ENCODE assay signal across 19 cellular contexts in genomic region chr22:46783721-46784120, GRCh38. TPM values are rescaled to one million over a fixed set of nuclear protein-coding genes. Genes with fewer than 3 reads are reported as not detected.
DNase-seq lines count a peak whose midpoint lies in the region; ATAC-seq and TF ChIP-seq lines count a peak whose summit lies in the region.
"Had no signal": no experiment of that assay in that cellular context is flagged by ENCODE, and none has a peak within 500 bp of the region (broad histone marks: within the 10 kb centered on the region; RNA-seq: fewer than 3 reads in every experiment).

No MANE protein-coding gene starts in this region.

- TF ChIP-seq CTCF in AG09319 (IDR thresholded peaks at IDR 0.05; ENCODE audit: low read depth, low read length) (no peak), fibroblast of villous mesenchyme (IDR thresholded peaks at IDR 0.05; ENCODE audit: insufficient read depth, low read depth, low read length) (no peak)

- peaks cover 8% of the 10 kb centered on the region for H3K4me1 ChIP-seq in adipocyte (ENCODE audit: control insufficient read depth, insufficient read depth, low read length)
- H3K4me1 ChIP-seq: Peyer's patch, SJSA1 had no signal

- H3K27me3 ChIP-seq in adipocyte (replicated peaks; ENCODE audit: control insufficient read depth, insufficient read depth, low read length), result no peaks in the 10 kb centered on the region
- H3K27me3 ChIP-seq: Peyer's patch, SJSA1 had no signal

- DNase-seq in AG09319 (ENCODE audit: extremely low read depth, low read depth) (peak; percentile 25), AG20443 (ENCODE audit: low spot score) (peak; percentile 44), adipocyte (ENCODE audit: low read depth) (peak; percentile 31), fibroblast of villous mesenchyme (ENCODE audit: low read depth) (peak; percentile 48)
- DNase-seq: EL; GF-D8; Karpas-422; NCI-H1092; NCI-H1436; NCI-H187 treated with DMSO at 0.1 percent for 48 hours; NCI-H345; NCI-H524; NCI-H774; NK-92 treated with Interleukin-12 subunit alpha and Interleukin-12 subunit beta, amount 100 ng/mL, for 24 hours; Peyer's patch had no signal

- H3K4me3 ChIP-seq in adipocyte (ENCODE audit: low read length) (no peak overlapping the region), fibroblast of villous mesenchyme (ENCODE audit: low read depth, low read length) (no peak overlapping the region)
- H3K4me3 ChIP-seq: Peyer's patch, SJSA1 had no signal

- ATAC-seq in GM21737 (IDR thresholded peaks at IDR 0.05; ENCODE audit: unreplicated experiment), result no peak
- no peak for ATAC-seq in HG03095 (IDR thresholded peaks at IDR 0.05; ENCODE audit: unreplicated experiment)
- no peak for ATAC-seq in GM19035 (IDR thresholded peaks at IDR 0.05; ENCODE audit: unreplicated experiment)

- H3K36me3 ChIP-seq in adipocyte (ENCODE audit: control insufficient read depth, insufficient read depth, low read length, severe bottlenecking), result no peaks in the 10 kb centered on the region
- H3K36me3 ChIP-seq: Peyer's patch, SJSA1 had no signal

- H3K9ac ChIP-seq in adipocyte (ENCODE audit: low read length), result no peak overlapping the region

- H3K9me3 ChIP-seq in adipocyte (ENCODE audit: control insufficient read depth, low read length), result peaks cover 6% of the 10 kb centered on the region
- H3K9me3 ChIP-seq: Peyer's patch, SJSA1 had no signal

RNA-seq across cellular contexts. Expression of gene TBC1D22A, which starts 21.3 kb away (rescaled TPM):
- total RNA-seq in fibroblast of villous mesenchyme, result 12.5 and 14.5 TPM in 2 replicates

RNA-seq across cellular contexts. Expression of gene CERK, which starts 45.7 kb away (rescaled TPM):
- total RNA-seq in fibroblast of villous mesenchyme, result 37.7 and 38.9 TPM in 2 replicates
